In genomic region chrX:136166221-136166855, GRCh38 we compare ENCODE assay signal across 11 cellular contexts. TPM values are rescaled to one million over a fixed set of nuclear protein-coding genes. Genes with fewer than 3 reads are reported as not detected.
DNase-seq lines count a peak whose midpoint lies in the region; ATAC-seq and TF ChIP-seq lines count a peak whose summit lies in the region.
"Had no signal": no experiment of that assay in that cellular context is flagged by ENCODE, and none has a peak within 500 bp of the region (broad histone marks: within the 10 kb centered on the region; RNA-seq: fewer than 3 reads in every experiment).

No MANE protein-coding gene starts in this region.

- H3K36me3 ChIP-seq in thoracic aorta = no peaks in the 10 kb centered on the region

- peak overlapping the region; percentile 39 for H3K4me3 ChIP-seq in thoracic aorta

- H3K27ac ChIP-seq in thoracic aorta = peak overlapping the region; percentile 61 to 97

- no peak for ATAC-seq in thoracic aorta (ENCODE audit: insufficient number of reproducible peaks, low FRiP score, low read depth)
- ATAC-seq in GM18870 (IDR thresholded peaks at IDR 0.05; ENCODE audit: unreplicated experiment) = no peak

- peak; percentile 28 for TF ChIP-seq CTCF in thoracic aorta (IDR thresholded peaks at IDR 0.05)

- DNase-seq in NCI-H146 (lab: John Stamatoyannopoulos, UW) (peak; percentile 4), NCI-H146 treated with DMSO at 0.1 percent for 48 hours (lab: John Stamatoyannopoulos, UW; ENCODE audit: unreplicated experiment) (no peak), amniotic stem cell (lab: John Stamatoyannopoulos, UW) (peak; percentile 14), inferior parietal cortex (ENCODE audit: extremely low spot score) (peak; percentile 25), thoracic aorta (ENCODE audit: low spot score) (no peak), NCI-H1694 treated with DMSO at 0.1 percent for 48 hours (lab: John Stamatoyannopoulos, UW) (no peak)
- no peak for DNase-seq in activated CD4-positive, alpha-beta T cell treated with anti-CD3 and anti-CD28 coated beads for 4 hours
- DNase-seq: ACHN; activated naive CD8-positive, alpha-beta T cell treated with anti-CD3 and anti-CD28 coated beads, Interleukin-2, amount 10 ng/mL, durations not matched to agents 7 days and 5 days; islet precursor cell had no signal

- H3K4me1 ChIP-seq in thoracic aorta (ENCODE audit: control insufficient read depth in 1 of 2, low read depth in 2 of 2) = peaks cover 24 to 68% of the 10 kb centered on the region in 2 donors

- H3K27me3 ChIP-seq in thoracic aorta (replicated peaks; ENCODE audit: insufficient read depth) = no peaks in the 10 kb centered on the region

- H3K9me3 ChIP-seq in thoracic aorta = no peaks in the 10 kb centered on the region

RNA-seq across cellular contexts. Expression of gene FHL1, which starts 19.0 kb away (rescaled TPM):
- total RNA-seq in thoracic aorta = 1,000 to 10,000 TPM; 1,134 to 3,147 TPM

Comparison
In these comparisons a context has a peak if more than half of its experiments do, and no peak if none do; other contexts are left out.
1. DNase-seq: peak in NCI-H146 (single experiment), amniotic stem cell (single experiment) and inferior parietal cortex (single experiment); none in NCI-H146 treated with DMSO at 0.1 percent for 48 hours (single experiment), thoracic aorta (single experiment), activated CD4-positive, alpha-beta T cell treated with anti-CD3 and anti-CD28 coated beads for 4 hours (0 of 2) and NCI-H1694 treated with DMSO at 0.1 percent for 48 hours (single experiment).